Comparison of ENCODE assay signal across 14 cellular contexts in the genomic region with DNA sequence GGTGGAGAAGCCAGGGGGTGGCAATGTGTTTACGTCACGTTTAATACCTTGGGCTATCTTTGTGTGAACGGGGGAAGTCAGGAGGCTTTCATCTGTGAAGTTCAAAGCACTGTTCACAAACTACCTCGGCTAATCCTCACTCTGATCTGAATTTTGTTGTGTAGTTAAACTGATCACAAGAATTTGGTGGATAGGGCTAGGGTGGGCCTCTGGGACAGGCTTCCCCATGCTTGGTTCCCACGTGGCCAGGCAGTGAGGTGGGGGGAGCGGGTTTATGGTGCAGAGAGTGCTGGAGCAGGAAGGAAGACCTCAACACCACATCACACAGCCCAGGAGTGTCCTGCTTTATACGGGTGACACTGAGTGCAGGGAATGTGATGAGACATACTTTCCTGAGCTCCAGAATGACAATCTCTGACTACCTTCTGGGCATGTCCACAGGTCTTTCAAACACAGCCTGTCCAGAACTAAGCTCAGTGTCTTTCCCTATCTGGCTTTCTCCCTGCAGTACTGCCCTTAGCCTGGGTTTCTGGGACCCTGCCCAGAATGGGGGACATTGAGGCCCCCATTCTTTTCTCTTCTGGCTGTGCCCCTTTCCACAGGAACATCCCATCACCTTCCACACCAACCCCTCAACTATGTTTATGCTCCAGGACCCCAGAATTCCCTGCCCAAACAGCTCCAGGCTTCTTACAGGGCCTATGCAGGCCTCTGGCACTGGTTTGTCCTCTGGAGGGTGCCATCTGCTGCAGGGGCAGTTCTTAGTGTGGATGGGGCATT. TPM values are rescaled to one million over a fixed set of nuclear protein-coding genes. Genes with fewer than 3 reads are reported as not detected.
DNase-seq lines count a peak whose midpoint lies in the region; TF ChIP-seq lines count a peak whose summit lies in the region.
"Had no signal": no experiment of that assay in that cellular context is flagged by ENCODE, and none has a peak within 500 bp of the region (broad histone marks: within the 10 kb centered on the region; RNA-seq: fewer than 3 reads in every experiment).

No MANE protein-coding gene starts in this region.

- H3K27ac ChIP-seq in CD4-positive, alpha-beta memory T cell (ENCODE audit: low read depth, low read length): no peak overlapping the region
- peak overlapping the region; percentile 49 for H3K27ac ChIP-seq in endodermal cell (ENCODE audit: low read depth, low read length)
- H3K27ac ChIP-seq: neutrophil, VCaP had no signal

- no peaks in the 10 kb centered on the region for H3K36me3 ChIP-seq in CD4-positive, alpha-beta memory T cell (ENCODE audit: insufficient read depth, low read length)
- H3K36me3 ChIP-seq in endodermal cell (ENCODE audit: control insufficient read depth, insufficient read depth, low read length): no peaks in the 10 kb centered on the region
- H3K36me3 ChIP-seq: esophagus squamous epithelium, neutrophil had no signal

- H3K9me3 ChIP-seq in CD4-positive, alpha-beta memory T cell (ENCODE audit: control insufficient read depth in 1 of 2, low read length in 2 of 2): no peaks in the 10 kb centered on the region
- no peaks in the 10 kb centered on the region for H3K9me3 ChIP-seq in endodermal cell (ENCODE audit: control insufficient read depth, low read length)
- H3K9me3 ChIP-seq: esophagus squamous epithelium, neutrophil had no signal

- CTCF ChIA-PET in CD4-positive, alpha-beta memory T cell (lab: Charles Lee; ENCODE audit: partially characterized antibody): interaction anchor here (0.6 kb wide), 1 partner anchor 191 kb away, joined by 3 read pairs; no protein-coding TSS in a partner anchor

- DNase-seq in CD4-positive, alpha-beta memory T cell: peak in 3 of 5 donors; percentile 8 to 16 (median 9)
- DNase-seq in endodermal cell (no peak), A172 (ENCODE audit: low spot score) (no peak), nucleus accumbens (lab: John Stamatoyannopoulos, UW) (no peak), DMS153 treated with DMSO at 0.1 percent for 48 hours (lab: John Stamatoyannopoulos, UW; ENCODE audit: unreplicated experiment) (no peak)
- DNase-seq in effector CD8-positive, alpha-beta T cell (lab: John Stamatoyannopoulos, UW): no peak
- DNase-seq: activated T-cell treated with anti-CD3 and anti-CD28 coated beads, Interleukin-2, amount 50 U/mL, for 48 hours; esophagus squamous epithelium; NCI-H1092; NCI-H510A had no signal

- intact Hi-C loops in CD4-positive, alpha-beta memory T cell (cut with micrococcal nuclease): no loop called here

- H3K4me3 Mint-ChIP-seq in CD4-positive, alpha-beta memory T cell: peak overlapping the region in 3 of 8 donors; percentile 26 to 44 (median 44)
- H3K4me3 Mint-ChIP-seq in endodermal cell (no peak overlapping the region), nephron (peak overlapping the region in 1 of 3 experiments; percentile 7)

- no peak overlapping the region for H3K9ac ChIP-seq in endodermal cell (ENCODE audit: extremely low read depth, low read length, poor library complexity, severe bottlenecking)

- TF ChIP-seq EP300 in Ishikawa (IDR thresholded peaks at IDR 0.05; ENCODE audit: borderline replicate concordance): peak; percentile 21; the same call in 1 of the 2 replicates

- H3K4me1 ChIP-seq in CD4-positive, alpha-beta memory T cell (ENCODE audit: insufficient read depth, low read length): peaks cover 16% of the 10 kb centered on the region
- H3K4me1 ChIP-seq in endodermal cell (ENCODE audit: control insufficient read depth, insufficient read depth, low read length): peaks cover 10% of the 10 kb centered on the region

- H3K27me3 ChIP-seq in CD4-positive, alpha-beta memory T cell (ENCODE audit: insufficient read depth, low read length): no peaks in the 10 kb centered on the region
- H3K27me3 ChIP-seq in endodermal cell (ENCODE audit: control insufficient read depth, insufficient read depth, low read length, poor library complexity, severe bottlenecking): no peaks in the 10 kb centered on the region
- H3K27me3 ChIP-seq: esophagus squamous epithelium, neutrophil had no signal

- H3K9me3 Mint-ChIP-seq in CD4-positive, alpha-beta memory T cell: peaks cover 0 to 2% (median 0%) of the 10 kb centered on the region in 8 donors
- H3K9me3 Mint-ChIP-seq in endodermal cell (peaks cover 2% of the 10 kb centered on the region), nephron (peaks cover 4% of the 10 kb centered on the region)

- no peak for TF ChIP-seq CTCF in endodermal cell (conservative IDR thresholded peaks at IDR 0.05)
- no peak for TF ChIP-seq CTCF in nephron (IDR thresholded peaks at IDR 0.05; ENCODE audit: unreplicated experiment in 3 of 3)

- H3K4me3 ChIP-seq in CD4-positive, alpha-beta memory T cell (ENCODE audit: low read length in 2 of 2): no peak overlapping the region
- no peak overlapping the region for H3K4me3 ChIP-seq in endodermal cell (ENCODE audit: low read length)
- H3K4me3 ChIP-seq: esophagus squamous epithelium had no signal

- POLR2A ChIA-PET in CD4-positive, alpha-beta memory T cell (lab: Charles Lee; ENCODE audit: partially characterized antibody): no interaction called here

- no peak for TF ChIP-seq RAD21 in Ishikawa (IDR thresholded peaks at IDR 0.05; ENCODE audit: low read depth)

- H3K4me1 Mint-ChIP-seq in CD4-positive, alpha-beta memory T cell: peaks cover 11 to 40% (median 22%) of the 10 kb centered on the region in 4 donors
- H3K4me1 Mint-ChIP-seq in endodermal cell: peaks cover 9% of the 10 kb centered on the region
- H3K4me1 Mint-ChIP-seq in nephron: peaks cover 42% of the 10 kb centered on the region

- H3K36me3 Mint-ChIP-seq in CD4-positive, alpha-beta memory T cell: no peaks in the 10 kb centered on the region
- H3K36me3 Mint-ChIP-seq in endodermal cell (ENCODE audit: low read depth): no peaks in the 10 kb centered on the region
- no peaks in the 10 kb centered on the region for H3K36me3 Mint-ChIP-seq in nephron (ENCODE audit: low read depth)

- H3K27me3 Mint-ChIP-seq in CD4-positive, alpha-beta memory T cell: no peaks in the 10 kb centered on the region
- H3K27me3 Mint-ChIP-seq in endodermal cell (ENCODE audit: insufficient read depth) (peaks cover 4% of the 10 kb centered on the region), nephron (ENCODE audit: low read depth) (no peaks in the 10 kb centered on the region)

- 60 to 81% methylated on average over 1 to 7 of the region's 7 CpGs for WGBS in endodermal cell (ENCODE audit: insufficient coverage in 1 of 2, insufficient read length in 1 of 2), 2 experiments

- peak overlapping the region in 3 of 7 donors; percentile 55 to 72 (median 70) for H3K27ac Mint-ChIP-seq in CD4-positive, alpha-beta memory T cell
- H3K27ac Mint-ChIP-seq in endodermal cell (no peak overlapping the region), nephron (peak overlapping the region; percentile 89 to 95 (median 92))

TF ChIP-seq in Ishikawa, 13 proteins besides CTCF, POLR2A, EP300 and RAD21:
- TF ChIP-seq FOXM1 (IDR thresholded peaks at IDR 0.05; ENCODE audit: borderline replicate concordance, low read depth): no peak
- no peak for TF ChIP-seq TAF1 (IDR thresholded peaks at IDR 0.05; ENCODE audit: low read depth)
- TF ChIP-seq CEBPB (IDR thresholded peaks at IDR 0.05): no peak

RNA-seq across cellular contexts. Expression of a gene that starts 36.6 kb away (rescaled TPM):
- not detected for total RNA-seq in CD4-positive, alpha-beta memory T cell
- polyA plus RNA-seq in CD4-positive, alpha-beta memory T cell: under 1 TPM in 1 of 2 donors, not detected in 1; 0.10 TPM
- 10 to 100 TPM in 1 of 2 donors, 1 to 10 TPM in 1; 7.0 to 12.7 TPM for total RNA-seq in endodermal cell
- 35.2 TPM for polyA plus RNA-seq in endodermal cell (2013, experiment 1 of 2)
- polyA plus RNA-seq in endodermal cell (2013, experiment 2 of 2): 28.1 TPM
- not detected in 2 replicates for total RNA-seq in A172 (2014; rRNA removed; shearing (Covaris generic))

Comparison
In these comparisons a context has a peak if more than half of its experiments do, and no peak if none do; other contexts are left out.
1. DNase-seq: peak in CD4-positive, alpha-beta memory T cell (3 of 5); none in endodermal cell (single experiment), A172 (single experiment), nucleus accumbens (0 of 56), DMS153 treated with DMSO at 0.1 percent for 48 hours (single experiment) and effector CD8-positive, alpha-beta T cell (single experiment).